1 cellular context compared by ENCODE assay signal in the genomic region with DNA sequence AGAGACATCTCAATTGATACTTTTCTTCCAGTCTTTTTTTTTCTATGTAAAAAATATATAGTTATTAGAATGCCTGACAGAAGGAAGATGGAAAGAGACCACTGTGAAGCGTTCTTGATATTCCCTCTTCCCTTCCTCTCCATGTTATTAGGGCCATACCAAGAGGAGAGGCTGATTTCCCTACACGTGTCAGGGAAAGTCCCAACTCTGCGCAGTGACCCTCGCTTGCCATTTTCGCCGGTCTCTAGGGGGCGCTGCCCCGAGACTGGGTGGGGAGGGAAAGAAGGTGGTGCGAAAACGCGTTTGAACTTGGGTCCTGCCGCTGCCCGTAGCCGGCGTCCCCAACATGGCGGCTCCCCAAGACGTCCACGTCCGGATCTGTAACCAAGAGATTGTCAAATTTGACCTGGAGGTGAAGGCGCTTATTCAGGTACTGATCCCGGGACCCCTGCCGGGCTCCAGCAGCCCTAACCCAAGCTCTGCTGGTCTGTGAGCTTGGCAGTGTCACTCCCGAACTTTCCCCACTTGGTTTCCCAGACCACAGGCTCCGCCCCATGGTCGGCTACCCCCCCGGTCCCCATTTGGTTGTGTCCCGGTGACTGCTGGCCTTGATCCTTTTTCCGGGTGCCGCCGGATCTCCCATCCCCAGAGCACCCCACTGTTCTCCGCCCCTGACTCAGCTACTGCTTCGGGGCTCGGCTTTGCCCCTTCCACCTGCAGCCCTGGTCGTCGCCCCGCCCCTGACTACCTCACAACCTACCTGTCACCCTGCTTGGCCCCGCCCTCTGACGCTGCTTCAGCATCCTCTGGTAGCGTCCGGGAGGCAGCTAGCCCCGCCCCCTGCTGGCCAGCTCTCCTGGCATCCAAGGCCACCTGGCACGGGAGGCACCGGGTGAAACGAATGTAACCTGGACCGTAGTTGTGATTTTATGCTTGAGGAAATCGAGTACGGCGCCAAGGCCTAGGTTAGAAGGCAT.
TF ChIP-seq lines count a peak whose summit lies in the region.

A gene with protein sequence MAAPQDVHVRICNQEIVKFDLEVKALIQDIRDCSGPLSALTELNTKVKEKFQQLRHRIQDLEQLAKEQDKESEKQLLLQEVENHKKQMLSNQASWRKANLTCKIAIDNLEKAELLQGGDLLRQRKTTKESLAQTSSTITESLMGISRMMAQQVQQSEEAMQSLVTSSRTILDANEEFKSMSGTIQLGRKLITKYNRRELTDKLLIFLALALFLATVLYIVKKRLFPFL (plus strand): TSS at position 332 of the 977 bp plus-strand sequence. CDS start 15 bp downstream, at position 347.

TF ChIP-seq in K562, 482 proteins besides CTCF, POLR2A, EP300 and RAD21 (continued from another document and continues in another):
- TF ChIP-seq, protein P1, sequence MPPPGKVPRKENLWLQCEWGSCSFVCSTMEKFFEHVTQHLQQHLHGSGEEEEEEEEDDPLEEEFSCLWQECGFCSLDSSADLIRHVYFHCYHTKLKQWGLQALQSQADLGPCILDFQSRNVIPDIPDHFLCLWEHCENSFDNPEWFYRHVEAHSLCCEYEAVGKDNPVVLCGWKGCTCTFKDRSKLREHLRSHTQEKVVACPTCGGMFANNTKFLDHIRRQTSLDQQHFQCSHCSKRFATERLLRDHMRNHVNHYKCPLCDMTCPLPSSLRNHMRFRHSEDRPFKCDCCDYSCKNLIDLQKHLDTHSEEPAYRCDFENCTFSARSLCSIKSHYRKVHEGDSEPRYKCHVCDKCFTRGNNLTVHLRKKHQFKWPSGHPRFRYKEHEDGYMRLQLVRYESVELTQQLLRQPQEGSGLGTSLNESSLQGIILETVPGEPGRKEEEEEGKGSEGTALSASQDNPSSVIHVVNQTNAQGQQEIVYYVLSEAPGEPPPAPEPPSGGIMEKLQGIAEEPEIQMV (tag; conservative IDR thresholded peaks at IDR 0.05; ENCODE audit: low read depth), result 0 out of 2 replicates have a peak, but pooled peaks have one; percentile 57
- peak; percentile 39; the same call in 1 of the 2 replicates for TF ChIP-seq STAT5A (IDR thresholded peaks at IDR 0.05; ENCODE audit: borderline replicate concordance, low read length)
- TF ChIP-seq, protein P2, sequence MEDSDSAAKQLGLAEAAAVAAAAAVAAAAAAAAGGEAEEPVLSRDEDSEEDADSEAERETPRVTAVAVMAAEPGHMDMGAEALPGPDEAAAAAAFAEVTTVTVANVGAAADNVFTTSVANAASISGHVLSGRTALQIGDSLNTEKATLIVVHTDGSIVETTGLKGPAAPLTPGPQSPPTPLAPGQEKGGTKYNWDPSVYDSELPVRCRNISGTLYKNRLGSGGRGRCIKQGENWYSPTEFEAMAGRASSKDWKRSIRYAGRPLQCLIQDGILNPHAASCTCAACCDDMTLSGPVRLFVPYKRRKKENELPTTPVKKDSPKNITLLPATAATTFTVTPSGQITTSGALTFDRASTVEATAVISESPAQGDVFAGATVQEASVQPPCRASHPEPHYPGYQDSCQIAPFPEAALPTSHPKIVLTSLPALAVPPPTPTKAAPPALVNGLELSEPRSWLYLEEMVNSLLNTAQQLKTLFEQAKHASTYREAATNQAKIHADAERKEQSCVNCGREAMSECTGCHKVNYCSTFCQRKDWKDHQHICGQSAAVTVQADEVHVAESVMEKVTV (CRISPR knock-in tag; IDR thresholded peaks at IDR 0.05), result peak; percentile 19; the same call in 1 of the 2 replicates
- TF ChIP-seq, protein P3, sequence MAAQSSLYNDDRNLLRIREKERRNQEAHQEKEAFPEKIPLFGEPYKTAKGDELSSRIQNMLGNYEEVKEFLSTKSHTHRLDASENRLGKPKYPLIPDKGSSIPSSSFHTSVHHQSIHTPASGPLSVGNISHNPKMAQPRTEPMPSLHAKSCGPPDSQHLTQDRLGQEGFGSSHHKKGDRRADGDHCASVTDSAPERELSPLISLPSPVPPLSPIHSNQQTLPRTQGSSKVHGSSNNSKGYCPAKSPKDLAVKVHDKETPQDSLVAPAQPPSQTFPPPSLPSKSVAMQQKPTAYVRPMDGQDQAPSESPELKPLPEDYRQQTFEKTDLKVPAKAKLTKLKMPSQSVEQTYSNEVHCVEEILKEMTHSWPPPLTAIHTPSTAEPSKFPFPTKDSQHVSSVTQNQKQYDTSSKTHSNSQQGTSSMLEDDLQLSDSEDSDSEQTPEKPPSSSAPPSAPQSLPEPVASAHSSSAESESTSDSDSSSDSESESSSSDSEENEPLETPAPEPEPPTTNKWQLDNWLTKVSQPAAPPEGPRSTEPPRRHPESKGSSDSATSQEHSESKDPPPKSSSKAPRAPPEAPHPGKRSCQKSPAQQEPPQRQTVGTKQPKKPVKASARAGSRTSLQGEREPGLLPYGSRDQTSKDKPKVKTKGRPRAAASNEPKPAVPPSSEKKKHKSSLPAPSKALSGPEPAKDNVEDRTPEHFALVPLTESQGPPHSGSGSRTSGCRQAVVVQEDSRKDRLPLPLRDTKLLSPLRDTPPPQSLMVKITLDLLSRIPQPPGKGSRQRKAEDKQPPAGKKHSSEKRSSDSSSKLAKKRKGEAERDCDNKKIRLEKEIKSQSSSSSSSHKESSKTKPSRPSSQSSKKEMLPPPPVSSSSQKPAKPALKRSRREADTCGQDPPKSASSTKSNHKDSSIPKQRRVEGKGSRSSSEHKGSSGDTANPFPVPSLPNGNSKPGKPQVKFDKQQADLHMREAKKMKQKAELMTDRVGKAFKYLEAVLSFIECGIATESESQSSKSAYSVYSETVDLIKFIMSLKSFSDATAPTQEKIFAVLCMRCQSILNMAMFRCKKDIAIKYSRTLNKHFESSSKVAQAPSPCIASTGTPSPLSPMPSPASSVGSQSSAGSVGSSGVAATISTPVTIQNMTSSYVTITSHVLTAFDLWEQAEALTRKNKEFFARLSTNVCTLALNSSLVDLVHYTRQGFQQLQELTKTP (IDR thresholded peaks at IDR 0.05; ENCODE audit: low read depth in 1 of 2, partially characterized antibody in 2 of 2), result peak; percentile 63 to 65
- no peak for TF ChIP-seq TEAD2 (tag; IDR thresholded peaks at IDR 0.05)
- TF ChIP-seq ZNF316 (IDR thresholded peaks at IDR 0.05), result no peak
- no peak for TF ChIP-seq ZNF23 (CRISPR knock-in tag; IDR thresholded peaks at IDR 0.05)
- TF ChIP-seq, protein P4, sequence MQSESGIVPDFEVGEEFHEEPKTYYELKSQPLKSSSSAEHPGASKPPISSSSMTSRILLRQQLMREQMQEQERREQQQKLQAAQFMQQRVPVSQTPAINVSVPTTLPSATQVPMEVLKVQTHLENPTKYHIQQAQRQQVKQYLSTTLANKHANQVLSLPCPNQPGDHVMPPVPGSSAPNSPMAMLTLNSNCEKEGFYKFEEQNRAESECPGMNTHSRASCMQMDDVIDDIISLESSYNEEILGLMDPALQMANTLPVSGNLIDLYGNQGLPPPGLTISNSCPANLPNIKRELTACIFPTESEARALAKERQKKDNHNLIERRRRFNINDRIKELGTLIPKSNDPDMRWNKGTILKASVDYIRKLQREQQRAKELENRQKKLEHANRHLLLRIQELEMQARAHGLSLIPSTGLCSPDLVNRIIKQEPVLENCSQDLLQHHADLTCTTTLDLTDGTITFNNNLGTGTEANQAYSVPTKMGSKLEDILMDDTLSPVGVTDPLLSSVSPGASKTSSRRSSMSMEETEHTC (IDR thresholded peaks at IDR 0.05), result no peak
- TF ChIP-seq, protein P5, sequence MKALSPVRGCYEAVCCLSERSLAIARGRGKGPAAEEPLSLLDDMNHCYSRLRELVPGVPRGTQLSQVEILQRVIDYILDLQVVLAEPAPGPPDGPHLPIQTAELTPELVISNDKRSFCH (CRISPR knock-in tag; IDR thresholded peaks at IDR 0.05), result no peak
- TF ChIP-seq, protein P5 (tag; IDR thresholded peaks at IDR 0.05), result peak; percentile 67; the same call in 1 of the 2 replicates
- TF ChIP-seq TBL1XR1 (IDR thresholded peaks at IDR 0.05; ENCODE audit: low read length in 2 of 2), result peak in 1 of 2 experiments; percentile 57; a peak in 1 of 4 replicates
- TF ChIP-seq LCOR (CRISPR knock-in tag; IDR thresholded peaks at IDR 0.05), result 0 out of 2 replicates have a peak, but pooled peaks have one; percentile 21
- TF ChIP-seq NR3C1 (CRISPR knock-in tag; IDR thresholded peaks at IDR 0.05), result no peak
- TF ChIP-seq, protein P6, sequence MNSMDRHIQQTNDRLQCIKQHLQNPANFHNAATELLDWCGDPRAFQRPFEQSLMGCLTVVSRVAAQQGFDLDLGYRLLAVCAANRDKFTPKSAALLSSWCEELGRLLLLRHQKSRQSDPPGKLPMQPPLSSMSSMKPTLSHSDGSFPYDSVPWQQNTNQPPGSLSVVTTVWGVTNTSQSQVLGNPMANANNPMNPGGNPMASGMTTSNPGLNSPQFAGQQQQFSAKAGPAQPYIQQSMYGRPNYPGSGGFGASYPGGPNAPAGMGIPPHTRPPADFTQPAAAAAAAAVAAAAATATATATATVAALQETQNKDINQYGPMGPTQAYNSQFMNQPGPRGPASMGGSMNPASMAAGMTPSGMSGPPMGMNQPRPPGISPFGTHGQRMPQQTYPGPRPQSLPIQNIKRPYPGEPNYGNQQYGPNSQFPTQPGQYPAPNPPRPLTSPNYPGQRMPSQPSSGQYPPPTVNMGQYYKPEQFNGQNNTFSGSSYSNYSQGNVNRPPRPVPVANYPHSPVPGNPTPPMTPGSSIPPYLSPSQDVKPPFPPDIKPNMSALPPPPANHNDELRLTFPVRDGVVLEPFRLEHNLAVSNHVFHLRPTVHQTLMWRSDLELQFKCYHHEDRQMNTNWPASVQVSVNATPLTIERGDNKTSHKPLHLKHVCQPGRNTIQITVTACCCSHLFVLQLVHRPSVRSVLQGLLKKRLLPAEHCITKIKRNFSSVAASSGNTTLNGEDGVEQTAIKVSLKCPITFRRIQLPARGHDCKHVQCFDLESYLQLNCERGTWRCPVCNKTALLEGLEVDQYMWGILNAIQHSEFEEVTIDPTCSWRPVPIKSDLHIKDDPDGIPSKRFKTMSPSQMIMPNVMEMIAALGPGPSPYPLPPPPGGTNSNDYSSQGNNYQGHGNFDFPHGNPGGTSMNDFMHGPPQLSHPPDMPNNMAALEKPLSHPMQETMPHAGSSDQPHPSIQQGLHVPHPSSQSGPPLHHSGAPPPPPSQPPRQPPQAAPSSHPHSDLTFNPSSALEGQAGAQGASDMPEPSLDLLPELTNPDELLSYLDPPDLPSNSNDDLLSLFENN (IDR thresholded peaks at IDR 0.05; ENCODE audit: low read depth in 2 of 2, low read length in 2 of 2), result no peak
- TF ChIP-seq ETV5 (CRISPR knock-in tag; IDR thresholded peaks at IDR 0.05; ENCODE audit: low read depth), result peak; percentile 83; the same call in 1 of the 2 replicates
- peak in 1 of 2 experiments; percentile 84; a peak in 2 of 4 replicates for TF ChIP-seq RCOR1 (IDR thresholded peaks at IDR 0.05; ENCODE audit: borderline replicate concordance in 1 of 2, low read depth in 2 of 2, low read length in 2 of 2)
- peak; percentile 85 for TF ChIP-seq NBN (IDR thresholded peaks at IDR 0.05; ENCODE audit: low read depth)
- TF ChIP-seq CBX5 (IDR thresholded peaks at IDR 0.05; ENCODE audit: borderline replicate concordance, low read depth), result no peak; the same call in 1 of the 2 replicates
- TF ChIP-seq MCM7 (IDR thresholded peaks at IDR 0.05), result peak in 1 of 2 experiments; percentile 94; a peak in 2 of 4 replicates
- TF ChIP-seq ZNF282 (CRISPR knock-in tag; IDR thresholded peaks at IDR 0.05), result no peak
- TF ChIP-seq, protein P7, sequence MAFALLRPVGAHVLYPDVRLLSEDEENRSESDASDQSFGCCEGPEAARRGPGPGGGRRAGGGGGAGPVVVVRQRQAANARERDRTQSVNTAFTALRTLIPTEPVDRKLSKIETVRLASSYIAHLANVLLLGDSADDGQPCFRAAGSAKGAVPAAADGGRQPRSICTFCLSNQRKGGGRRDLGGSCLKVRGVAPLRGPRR (CRISPR knock-in tag; IDR thresholded peaks at IDR 0.05), result no peak
- 0 out of 2 replicates have a peak, but pooled peaks have one; percentile 9 for TF ChIP-seq KLF6 (CRISPR knock-in tag; IDR thresholded peaks at IDR 0.05; ENCODE audit: borderline replicate concordance)
- peak; percentile 92 for TF ChIP-seq EP400 (IDR thresholded peaks at IDR 0.05)
- TF ChIP-seq, protein P8, sequence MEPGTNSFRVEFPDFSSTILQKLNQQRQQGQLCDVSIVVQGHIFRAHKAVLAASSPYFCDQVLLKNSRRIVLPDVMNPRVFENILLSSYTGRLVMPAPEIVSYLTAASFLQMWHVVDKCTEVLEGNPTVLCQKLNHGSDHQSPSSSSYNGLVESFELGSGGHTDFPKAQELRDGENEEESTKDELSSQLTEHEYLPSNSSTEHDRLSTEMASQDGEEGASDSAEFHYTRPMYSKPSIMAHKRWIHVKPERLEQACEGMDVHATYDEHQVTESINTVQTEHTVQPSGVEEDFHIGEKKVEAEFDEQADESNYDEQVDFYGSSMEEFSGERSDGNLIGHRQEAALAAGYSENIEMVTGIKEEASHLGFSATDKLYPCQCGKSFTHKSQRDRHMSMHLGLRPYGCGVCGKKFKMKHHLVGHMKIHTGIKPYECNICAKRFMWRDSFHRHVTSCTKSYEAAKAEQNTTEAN (CRISPR knock-in tag; IDR thresholded peaks at IDR 0.05), result no peak
- no peak for TF ChIP-seq NFATC3 (IDR thresholded peaks at IDR 0.05)
- no peak for TF ChIP-seq MEF2D (tag; conservative IDR thresholded peaks at IDR 0.05; ENCODE audit: low read depth)
- no peak for TF ChIP-seq TCF7 (IDR thresholded peaks at IDR 0.05; ENCODE audit: borderline replicate concordance)
- TF ChIP-seq GATAD2A (IDR thresholded peaks at IDR 0.05), result peak; percentile 59; the same call in 1 of the 2 replicates
- peak; percentile 53 for TF ChIP-seq BCOR (IDR thresholded peaks at IDR 0.05)
- TF ChIP-seq POLR3G (IDR thresholded peaks at IDR 0.05; ENCODE audit: extremely low read depth, insufficient read length, insufficient replicate concordance), result no peak
- TF ChIP-seq, protein P9, sequence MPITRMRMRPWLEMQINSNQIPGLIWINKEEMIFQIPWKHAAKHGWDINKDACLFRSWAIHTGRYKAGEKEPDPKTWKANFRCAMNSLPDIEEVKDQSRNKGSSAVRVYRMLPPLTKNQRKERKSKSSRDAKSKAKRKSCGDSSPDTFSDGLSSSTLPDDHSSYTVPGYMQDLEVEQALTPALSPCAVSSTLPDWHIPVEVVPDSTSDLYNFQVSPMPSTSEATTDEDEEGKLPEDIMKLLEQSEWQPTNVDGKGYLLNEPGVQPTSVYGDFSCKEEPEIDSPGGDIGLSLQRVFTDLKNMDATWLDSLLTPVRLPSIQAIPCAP (CRISPR knock-in tag; IDR thresholded peaks at IDR 0.05; ENCODE audit: borderline replicate concordance), result no peak
- peak; percentile 25; the same call in 1 of the 2 replicates for TF ChIP-seq TCF3 (CRISPR knock-in tag; IDR thresholded peaks at IDR 0.05)
- TF ChIP-seq DDX20 (tag; IDR thresholded peaks at IDR 0.05; ENCODE audit: low read depth), result no peak
- peak; percentile 78 for TF ChIP-seq TAF9B (IDR thresholded peaks at IDR 0.05; ENCODE audit: partially characterized antibody)
- TF ChIP-seq ARNT (IDR thresholded peaks at IDR 0.05), result peak; percentile 35 to 54; a peak in 2 of 4 replicates
- TF ChIP-seq, protein P10, sequence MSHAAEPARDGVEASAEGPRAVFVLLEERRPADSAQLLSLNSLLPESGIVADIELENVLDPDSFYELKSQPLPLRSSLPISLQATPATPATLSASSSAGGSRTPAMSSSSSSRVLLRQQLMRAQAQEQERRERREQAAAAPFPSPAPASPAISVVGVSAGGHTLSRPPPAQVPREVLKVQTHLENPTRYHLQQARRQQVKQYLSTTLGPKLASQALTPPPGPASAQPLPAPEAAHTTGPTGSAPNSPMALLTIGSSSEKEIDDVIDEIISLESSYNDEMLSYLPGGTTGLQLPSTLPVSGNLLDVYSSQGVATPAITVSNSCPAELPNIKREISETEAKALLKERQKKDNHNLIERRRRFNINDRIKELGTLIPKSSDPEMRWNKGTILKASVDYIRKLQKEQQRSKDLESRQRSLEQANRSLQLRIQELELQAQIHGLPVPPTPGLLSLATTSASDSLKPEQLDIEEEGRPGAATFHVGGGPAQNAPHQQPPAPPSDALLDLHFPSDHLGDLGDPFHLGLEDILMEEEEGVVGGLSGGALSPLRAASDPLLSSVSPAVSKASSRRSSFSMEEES (CRISPR knock-in tag; IDR thresholded peaks at IDR 0.05), result no peak
- TF ChIP-seq ZNF707 (CRISPR knock-in tag; conservative IDR thresholded peaks at IDR 0.05), result no peak
